Comparison of ENCODE assay signal across 12 cellular contexts in the genomic region with DNA sequence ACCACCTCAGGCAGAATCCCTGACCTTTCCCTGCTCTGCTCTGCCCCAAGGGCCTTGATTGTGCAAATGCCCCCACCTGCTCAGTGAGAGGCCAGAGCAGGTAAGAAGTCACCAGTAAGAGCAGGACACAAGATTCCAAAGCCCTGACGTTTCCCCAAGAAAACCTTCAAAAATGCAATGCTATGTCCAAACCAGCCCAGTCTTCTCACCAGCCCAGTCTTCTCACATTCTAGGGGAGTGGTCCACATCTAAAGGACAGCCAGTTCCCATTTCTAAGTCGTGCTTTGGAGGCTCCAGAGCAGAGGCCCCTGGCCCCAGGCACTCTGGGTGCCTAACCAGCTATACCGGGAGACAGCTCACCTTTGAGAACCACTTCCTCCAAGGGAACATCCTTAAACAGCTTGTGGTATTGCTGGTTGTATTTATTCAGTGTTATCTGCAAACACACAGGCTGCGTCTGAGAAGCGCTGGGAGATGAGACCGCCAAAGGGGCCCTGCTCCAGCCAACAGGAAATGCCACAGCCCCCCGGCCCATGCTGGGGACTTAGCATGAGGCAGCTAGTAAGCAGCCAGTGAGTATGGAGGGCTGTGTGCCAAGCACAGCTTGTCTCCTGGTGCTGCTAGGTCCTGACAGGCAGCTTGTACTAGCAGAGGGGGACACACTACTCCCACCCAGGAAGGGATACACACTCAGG. TPM values are rescaled to one million over a fixed set of nuclear protein-coding genes. Genes with fewer than 3 reads are reported as not detected.
DNase-seq lines count a peak whose midpoint lies in the region; ATAC-seq, FAIRE-seq and TF ChIP-seq lines count a peak whose summit lies in the region.
"Had no signal": no experiment of that assay in that cellular context is flagged by ENCODE, and none has a peak within 500 bp of the region (broad histone marks: within the 10 kb centered on the region; RNA-seq: fewer than 3 reads in every experiment).

No MANE protein-coding gene starts in this region.

- H3K4me2 ChIP-seq in IMR-90 (ENCODE audit: low read depth, low read length) (no peak overlapping the region), astrocyte (ENCODE audit: low read length) (peak overlapping the region; percentile 46), keratinocyte (ENCODE audit: control insufficient read depth, extremely low read depth, insufficient read depth, low read depth, low read length) (peak overlapping the region; percentile 30)

- H2AFZ ChIP-seq in IMR-90 (replicated peaks; ENCODE audit: low read length, poor library complexity) (peak overlapping the region; percentile 64), astrocyte (ENCODE audit: low read depth, low read length) (no peak overlapping the region), keratinocyte (ENCODE audit: control insufficient read depth, low read length) (no peak overlapping the region)

- no peaks in the 10 kb centered on the region; the same call in none of the 2 replicates for H3K9me1 ChIP-seq in IMR-90 (ENCODE audit: insufficient read depth, low read length)
- no peaks in the 10 kb centered on the region for H3K9me1 ChIP-seq in keratinocyte (ENCODE audit: control insufficient read depth, extremely low read depth, insufficient read depth, low read length)

- no peak overlapping the region for H3K4me3 Mint-ChIP-seq in astrocyte (ENCODE audit: unreplicated experiment)
- H3K4me3 Mint-ChIP-seq in effector memory CD8-positive, alpha-beta T cell = no peak overlapping the region
- H3K4me3 Mint-ChIP-seq: activated T-cell treated with anti-CD3 and anti-CD28 coated beads, Interleukin-2, amount 50 U/mL, for 4 hours; natural killer cell treated with Interleukin-12 subunit alpha and Interleukin-12 subunit beta and Interleukin-15 and Interleukin-18, amount 100 ng/mL, for 72 hours had no signal

- H2BK20ac ChIP-seq in IMR-90 (ENCODE audit: low read depth, low read length) = no peak overlapping the region

- no peak overlapping the region for H3K4me3 ChIP-seq in IMR-90 (ENCODE audit: insufficient read depth, low read depth, low read length)
- H3K4me3 ChIP-seq in astrocyte (ENCODE audit: insufficient read depth, low read depth, low read length) = no peak overlapping the region
- H3K4me3 ChIP-seq in keratinocyte (ENCODE audit: control insufficient read depth in 2 of 3, extremely low read depth in 1 of 3, insufficient read depth in 2 of 3, low read depth in 1 of 3, low read length in 3 of 3) = no peak overlapping the region

- intact Hi-C loops in IMR-90 (cut with micrococcal nuclease) = no loop called here

- TF ChIP-seq POLR2A in IMR-90 (IDR thresholded peaks at IDR 0.05; ENCODE audit: low read depth, low read length) = no peak

- WGBS in IMR-90 (ENCODE audit: extremely low coverage in 2 of 2, insufficient read length in 1 of 2), 2 experiments = 10% methylated on average over 2 of the region's 7 CpGs; no CpG with 5 or more reads in 1 of the 2 experiments

- POLR2A ChIA-PET in IMR-90 (lab: Charles Lee; ENCODE audit: unreplicated experiment) = no interaction called here

- no peak overlapping the region for H4K8ac ChIP-seq in IMR-90 (ENCODE audit: low read depth in 2 of 2, low read length in 2 of 2)

- H3K27ac ChIP-seq in IMR-90 (ENCODE audit: insufficient read depth, low read length) (no peak overlapping the region), astrocyte (ENCODE audit: low read depth, low read length) (no peak overlapping the region), keratinocyte (ENCODE audit: control insufficient read depth, insufficient read depth, low read length) (no peak overlapping the region)

- in situ Hi-C loops in IMR-90 (cut with MboI; ENCODE audit: low sequenced_read_pairs) = no loop called here

- H4K5ac ChIP-seq in IMR-90 (ENCODE audit: low read depth, low read length) = no peak overlapping the region

- BruUV-seq in IMR-90 (replicated peaks; lab: Mats Ljungman, UMichigan) = no TSS peak

- H3K36me3 ChIP-seq in IMR-90 (ENCODE audit: control insufficient read depth, insufficient read depth, low read length) = no peaks in the 10 kb centered on the region
- no peaks in the 10 kb centered on the region for H3K36me3 ChIP-seq in astrocyte (ENCODE audit: insufficient read depth, low read length)
- peaks cover 0 to 3% of the 10 kb centered on the region in 2 experiments for H3K36me3 ChIP-seq in keratinocyte (ENCODE audit: control insufficient read depth in 2 of 2, extremely low read depth in 1 of 2, insufficient read depth in 2 of 2, low read length in 2 of 2)

- H4K20me1 ChIP-seq in IMR-90 (ENCODE audit: insufficient read depth, low read length) (no peaks in the 10 kb centered on the region), astrocyte (ENCODE audit: insufficient read depth, low read length) (no peaks in the 10 kb centered on the region), keratinocyte (ENCODE audit: control insufficient read depth, extremely low read depth, insufficient read depth, low read length) (peaks cover 3% of the 10 kb centered on the region)

- no peak for TF ChIP-seq CTCF in IMR-90 (conservative IDR thresholded peaks at IDR 0.05; ENCODE audit: low read depth, low read length)
- TF ChIP-seq CTCF in astrocyte (IDR thresholded peaks at IDR 0.05; ENCODE audit: insufficient read depth, low read depth, low read length) = no peak
- TF ChIP-seq CTCF in keratinocyte (optimal IDR thresholded peaks at IDR 0.05 in 1 of 3, IDR thresholded peaks at IDR 0.05 in 1 of 3, conservative IDR thresholded peaks at IDR 0.05 in 1 of 3; ENCODE audit: extremely low read depth in 1 of 3, insufficient read depth in 2 of 3, low read length in 3 of 3) = no peak
- no peak for TF ChIP-seq CTCF in GM10266 (IDR thresholded peaks at IDR 0.05; ENCODE audit: control insufficient read depth, insufficient read depth, low read depth, missing control alignments)

- H3K9me3 ChIP-seq in IMR-90 (ENCODE audit: control insufficient read depth, insufficient read depth, low read length) (no peaks in the 10 kb centered on the region), astrocyte (ENCODE audit: insufficient read depth, low read depth, low read length) (no peaks in the 10 kb centered on the region), keratinocyte (ENCODE audit: control insufficient read depth, low read depth, low read length) (no peaks in the 10 kb centered on the region)

- no peak overlapping the region for H2BK15ac ChIP-seq in IMR-90 (ENCODE audit: low read depth, low read length)

- no peak overlapping the region for H3K14ac ChIP-seq in IMR-90 (replicated peaks; ENCODE audit: low read depth, low read length)

- peak; percentile 47 for ATAC-seq in IMR-90 (ENCODE audit: low read depth)
- ATAC-seq in HG02759 (IDR thresholded peaks at IDR 0.05; ENCODE audit: unreplicated experiment) = no peak
- no peak for ATAC-seq in effector memory CD8-positive, alpha-beta T cell (replicated peaks)
- no peak for ATAC-seq in GM21576 (IDR thresholded peaks at IDR 0.05; ENCODE audit: unreplicated experiment)
- ATAC-seq: activated T-cell treated with anti-CD3 and anti-CD28 coated beads, Interleukin-2, amount 50 U/mL, for 4 hours; natural killer cell treated with Interleukin-12 subunit alpha and Interleukin-12 subunit beta and Interleukin-15 and Interleukin-18, amount 100 ng/mL, for 72 hours had no signal

- CTCF ChIA-PET in IMR-90 (lab: Yijun Ruan, JAX) = interaction anchor here (0.9 kb wide), 1 partner anchor 416 kb away, joined by 3 read pairs; no protein-coding TSS in a partner anchor

- no peaks in the 10 kb centered on the region for H3K79me1 ChIP-seq in IMR-90 (ENCODE audit: low read depth in 1 of 2, low read length in 2 of 2)

- no peak overlapping the region for H2AK9ac ChIP-seq in IMR-90 (replicated peaks; ENCODE audit: low read depth, low read length, poor library complexity)

- dilution Hi-C loops in IMR-90 (cut with HindIII; ENCODE audit: low sequenced_read_pairs, unreplicated experiment) = no loop called here
- dilution Hi-C loops in keratinocyte (cut with MboI; ENCODE audit: extremely low pct_ligation_motif_present, low sequenced_read_pairs) = no loop called here

- peaks cover 2% of the 10 kb centered on the region for H3K36me3 Mint-ChIP-seq in astrocyte (ENCODE audit: low read depth, unreplicated experiment)
- H3K36me3 Mint-ChIP-seq in effector memory CD8-positive, alpha-beta T cell (ENCODE audit: insufficient read depth) = peaks cover 3% of the 10 kb centered on the region
- H3K36me3 Mint-ChIP-seq: natural killer cell treated with Interleukin-12 subunit alpha and Interleukin-12 subunit beta and Interleukin-15 and Interleukin-18, amount 100 ng/mL, for 72 hours had no signal

- H3K9ac ChIP-seq in IMR-90 (ENCODE audit: low read depth, low read length) (no peak overlapping the region), astrocyte (ENCODE audit: low read length) (peak overlapping the region; percentile 23), keratinocyte (ENCODE audit: control insufficient read depth, extremely low read depth, insufficient read depth, low read length) (no peak overlapping the region)

- no peak overlapping the region for H3K56ac ChIP-seq in IMR-90 (ENCODE audit: extremely low read depth, insufficient read depth, low read length)

- H2BK5ac ChIP-seq in IMR-90 (ENCODE audit: low read depth, low read length, poor library complexity, severe bottlenecking) = no peak overlapping the region

- peaks cover 6% of the 10 kb centered on the region for H3K4me1 Mint-ChIP-seq in astrocyte (ENCODE audit: low read depth, unreplicated experiment)
- H3K4me1 Mint-ChIP-seq in effector memory CD8-positive, alpha-beta T cell (ENCODE audit: low read depth in 2 of 2) = peaks cover 0 to 10% of the 10 kb centered on the region in 2 donors

- H3K4me1 ChIP-seq in IMR-90 (ENCODE audit: control insufficient read depth, insufficient read depth, low read length) (peaks cover 12% of the 10 kb centered on the region), astrocyte (ENCODE audit: insufficient read depth, low read length) (peaks cover 11% of the 10 kb centered on the region), keratinocyte (ENCODE audit: control insufficient read depth, extremely low read depth, insufficient read depth, low read length) (peaks cover 6% of the 10 kb centered on the region)

- H3K18ac ChIP-seq in IMR-90 (ENCODE audit: low read depth, low read length) = no peak overlapping the region

- H4K91ac ChIP-seq in IMR-90 (ENCODE audit: insufficient read depth, low read depth, low read length) = no peak overlapping the region

- no peak overlapping the region for H2BK120ac ChIP-seq in IMR-90 (ENCODE audit: low read depth, low read length)

- H3K79me2 ChIP-seq in astrocyte (ENCODE audit: insufficient read depth, low read length) (no peaks in the 10 kb centered on the region), keratinocyte (ENCODE audit: control insufficient read depth, insufficient read depth, low read length) (no peaks in the 10 kb centered on the region)

- no peak for TF ChIP-seq RAD21 in IMR-90 (IDR thresholded peaks at IDR 0.05; ENCODE audit: low read length)

- no peak overlapping the region for H3K23ac ChIP-seq in IMR-90 (ENCODE audit: low read depth, low read length)

- H3K4ac ChIP-seq in IMR-90 (ENCODE audit: low read depth, low read length) = no peak overlapping the region

- no peaks in the 10 kb centered on the region for H3K9me3 Mint-ChIP-seq in astrocyte (ENCODE audit: unreplicated experiment)
- H3K9me3 Mint-ChIP-seq in effector memory CD8-positive, alpha-beta T cell = no peaks in the 10 kb centered on the region
- H3K9me3 Mint-ChIP-seq: activated T-cell treated with anti-CD3 and anti-CD28 coated beads, Interleukin-2, amount 50 U/mL, for 4 hours; natural killer cell treated with Interleukin-12 subunit alpha and Interleukin-12 subunit beta and Interleukin-15 and Interleukin-18, amount 100 ng/mL, for 72 hours had no signal

- H3K27ac Mint-ChIP-seq in astrocyte (ENCODE audit: unreplicated experiment) = no peak overlapping the region
- H3K27ac Mint-ChIP-seq in effector memory CD8-positive, alpha-beta T cell = peak overlapping the region in 1 of 2 donors; percentile 49
- H3K27ac Mint-ChIP-seq: natural killer cell treated with Interleukin-12 subunit alpha and Interleukin-12 subunit beta and Interleukin-15 and Interleukin-18, amount 100 ng/mL, for 72 hours had no signal

- peaks cover 16% of the 10 kb centered on the region for H3K27me3 Mint-ChIP-seq in astrocyte (ENCODE audit: low read depth, unreplicated experiment)
- H3K27me3 Mint-ChIP-seq in effector memory CD8-positive, alpha-beta T cell = peaks cover 7 to 42% of the 10 kb centered on the region in 2 donors

- H2AK5ac ChIP-seq in IMR-90 (ENCODE audit: low read depth, low read length) = no peak overlapping the region

- peaks cover 68% of the 10 kb centered on the region for H3K27me3 ChIP-seq in IMR-90 (ENCODE audit: control insufficient read depth, insufficient read depth, low read length)
- peaks cover 6% of the 10 kb centered on the region for H3K27me3 ChIP-seq in astrocyte (ENCODE audit: insufficient read depth, low read length)
- H3K27me3 ChIP-seq in keratinocyte (ENCODE audit: control insufficient read depth, extremely low read depth, insufficient read depth, low read length) = no peaks in the 10 kb centered on the region

- DNase-seq in COR-L47 (lab: John Stamatoyannopoulos, UW) (peak; percentile 65), IMR-90 (peak; percentile 38), astrocyte (ENCODE audit: low read depth) (peak; percentile 42), keratinocyte (ENCODE audit: low read depth, low spot score) (no peak), GM10266 (ENCODE audit: extremely low spot score) (no peak)
- DNase-seq in effector memory CD8-positive, alpha-beta T cell = no peak
- DNase-seq: activated T-cell treated with anti-CD3 and anti-CD28 coated beads, Interleukin-2, amount 50 U/mL, for 4 hours; NCI-H1694; SW 1271 had no signal

- FAIRE-seq in astrocyte (lab: Jason Lieb, UNC) (no peak), keratinocyte (lab: Jason Lieb, UNC) (no peak)

RNA-seq across cellular contexts. Expression of a gene that starts 29.3 kb away (rescaled TPM):
- total RNA-seq in IMR-90 (2012; rRNA removed) (under 0.01 and 0.18 TPM in 2 replicates), astrocyte (0.68 and 0.77 TPM in 2 replicates)
- polyA plus RNA-seq in IMR-90 (2012; rRNA removed) (0.14 TPM in 1 of 2 replicates, not detected in the other), keratinocyte (2.5 to 7.8 TPM (median 5.7 TPM) in 3 replicates)
- polyA plus RNA-seq in IMR-90 (2012; cell fraction: cytosol; rRNA removed) = 0.02 TPM in 1 of 2 replicates, not detected in the other
- polyA plus RNA-seq in IMR-90 (2012; cell fraction: nucleus; rRNA removed; ENCODE audit: low replicate concordance) = 0.07 and 0.16 TPM in 2 replicates
- 2.1 TPM for polyA plus RNA-seq in keratinocyte (2011; ENCODE audit: low read depth)
- 4.8 and 5.3 TPM in 2 replicates for polyA plus RNA-seq in keratinocyte (2011; cell fraction: cytosol; rRNA removed)
- polyA plus RNA-seq in keratinocyte (2011; cell fraction: nucleus; rRNA removed) = 10.8 and 11.8 TPM in 2 replicates
- 1.9 and 5.2 TPM in 2 replicates for polyA plus RNA-seq in keratinocyte (2012; ENCODE audit: low replicate concordance)
- 2.4 to 11.3 TPM (median 6.0 TPM) in 3 replicates for polyA minus RNA-seq in keratinocyte
- polyA minus RNA-seq in keratinocyte (2011; cell fraction: cytosol; rRNA and poly(A)+ RNA removed) = 3.3 TPM
- polyA minus RNA-seq in keratinocyte (2011; cell fraction: nucleus; rRNA and poly(A)+ RNA removed) = 3.3 and 9.9 TPM in 2 replicates
- total RNA-seq: activated T-cell treated with anti-CD3 and anti-CD28 coated beads, Interleukin-2, amount 50 U/mL, for 4 hours; natural killer cell treated with Interleukin-12 subunit alpha and Interleukin-12 subunit beta and Interleukin-15 and Interleukin-18, amount 100 ng/mL, for 72 hours had no signal

RNA-seq across cellular contexts. Expression of a gene that starts 50.1 kb away (rescaled TPM):
- total RNA-seq in IMR-90 (2012; rRNA removed) (2.9 and 3.1 TPM in 2 replicates), astrocyte (2.6 and 2.9 TPM in 2 replicates)
- polyA plus RNA-seq in IMR-90 (2012; rRNA removed) (1.6 and 1.9 TPM in 2 replicates), keratinocyte (3.1 to 6.0 TPM (median 5.8 TPM) in 3 replicates)
- 0.38 and 0.51 TPM in 2 replicates for polyA plus RNA-seq in IMR-90 (2012; cell fraction: cytosol; rRNA removed)
- polyA plus RNA-seq in IMR-90 (2012; cell fraction: nucleus; rRNA removed; ENCODE audit: low replicate concordance) = 0.22 and 1.3 TPM in 2 replicates
- polyA plus RNA-seq in keratinocyte (2011; ENCODE audit: low read depth) = 0.51 TPM
- 3.1 and 5.4 TPM in 2 replicates for polyA plus RNA-seq in keratinocyte (2011; cell fraction: cytosol; rRNA removed)
- polyA plus RNA-seq in keratinocyte (2011; cell fraction: nucleus; rRNA removed) = 3.1 and 3.4 TPM in 2 replicates
- polyA plus RNA-seq in keratinocyte (2012; ENCODE audit: low replicate concordance) = 1.9 and 2.6 TPM in 2 replicates
- 4.0 to 8.9 TPM (median 4.6 TPM) in 3 replicates for polyA minus RNA-seq in keratinocyte
- 3.8 TPM for polyA minus RNA-seq in keratinocyte (2011; cell fraction: cytosol; rRNA and poly(A)+ RNA removed)
- 0.84 and 4.3 TPM in 2 replicates for polyA minus RNA-seq in keratinocyte (2011; cell fraction: nucleus; rRNA and poly(A)+ RNA removed)

RNA-seq across cellular contexts. Expression of a gene that starts 50.3 kb away (rescaled TPM):
- 49.2 and 49.5 TPM in 2 replicates for total RNA-seq in IMR-90 (2012; rRNA removed)
- polyA plus RNA-seq in IMR-90 (2012; rRNA removed) = 6.0 and 7.9 TPM in 2 replicates
- polyA plus RNA-seq in IMR-90 (2012; cell fraction: cytosol; rRNA removed) = 1.8 and 6.6 TPM in 2 replicates
- 3.0 and 16.0 TPM in 2 replicates for polyA plus RNA-seq in IMR-90 (2012; cell fraction: nucleus; rRNA removed; ENCODE audit: low replicate concordance)
- 25.1 and 26.4 TPM in 2 replicates for total RNA-seq in astrocyte
- polyA plus RNA-seq in keratinocyte = 6.8 to 10.6 TPM (median 8.4 TPM) in 3 replicates
- 19.9 TPM for polyA plus RNA-seq in keratinocyte (2011; ENCODE audit: low read depth)
- 5.2 and 6.2 TPM in 2 replicates for polyA plus RNA-seq in keratinocyte (2011; cell fraction: cytosol; rRNA removed)
- polyA plus RNA-seq in keratinocyte (2011; cell fraction: nucleus; rRNA removed) = 15.1 and 17.4 TPM in 2 replicates
- polyA plus RNA-seq in keratinocyte (2012; ENCODE audit: low replicate concordance) = 6.3 and 7.7 TPM in 2 replicates
- 32.9 to 71.5 TPM (median 36.5 TPM) in 3 replicates for polyA minus RNA-seq in keratinocyte
- polyA minus RNA-seq in keratinocyte (2011; cell fraction: cytosol; rRNA and poly(A)+ RNA removed) = 34.0 TPM
- polyA minus RNA-seq in keratinocyte (2011; cell fraction: nucleus; rRNA and poly(A)+ RNA removed) = 34.2 and 84.1 TPM in 2 replicates

Comparison
In these comparisons a context has a peak if more than half of its experiments do, and no peak if none do; other contexts are left out.
1. DNase-seq: peak in COR-L47 (single experiment), IMR-90 (single experiment) and astrocyte (single experiment); none in keratinocyte (single experiment), GM10266 (single experiment) and effector memory CD8-positive, alpha-beta T cell (0 of 3).